Comparison of ENCODE assay signal across 15 cellular contexts in the genomic region with DNA sequence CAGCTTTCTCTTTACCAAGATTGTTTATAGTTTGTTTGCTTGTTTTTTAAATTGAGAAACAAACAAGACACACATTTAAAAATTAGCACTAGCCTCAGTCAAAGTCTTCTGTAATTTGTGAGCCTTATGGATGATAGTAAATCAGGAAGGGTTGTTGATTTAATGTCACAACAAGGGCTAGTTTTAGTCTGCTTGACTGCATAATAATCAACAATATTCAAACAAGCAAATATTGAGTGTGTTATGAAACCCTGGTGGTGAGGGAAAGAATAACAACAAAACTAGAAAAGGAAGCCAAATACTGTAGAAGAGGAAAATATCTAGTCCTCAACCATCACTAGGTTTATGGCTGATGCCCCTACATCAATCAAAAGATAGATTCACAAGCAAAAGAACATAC.
DNase-seq lines count a peak whose midpoint lies in the region; ATAC-seq and TF ChIP-seq lines count a peak whose summit lies in the region.
"Had no signal": no experiment of that assay in that cellular context is flagged by ENCODE, and none has a peak within 500 bp of the region (broad histone marks: within the 10 kb centered on the region; RNA-seq: fewer than 3 reads in every experiment).

No MANE protein-coding gene starts in this region.

- CTCF ChIA-PET in activated CD8-positive, alpha-beta T cell treated with anti-CD3 and anti-CD28 coated beads for 36 hours (lab: Charles Lee) = no interaction called here
- CTCF ChIA-PET in activated CD8-positive, alpha-beta T cell treated with anti-CD3 and anti-CD28 coated beads, Interleukin-2, amount 10 ng/mL, durations not matched to agents 7 days and 5 days (lab: Charles Lee) = interaction anchor here (0.7 to 0.9 kb wide), 2 partner anchors 11 to 231 kb away, joined by 3 read pairs; no protein-coding TSS in a partner anchor

- no peak overlapping the region for H3K4me3 ChIP-seq in Loucy (ENCODE audit: low read length, poor library complexity, severe bottlenecking)
- H3K4me3 ChIP-seq in choroid plexus epithelial cell (ENCODE audit: low read depth, low read length) = no peak overlapping the region
- no peak overlapping the region for H3K4me3 ChIP-seq in smooth muscle cell
- H3K4me3 ChIP-seq in ovary = no peak overlapping the region
- no peak overlapping the region for H3K4me3 ChIP-seq in upper lobe of left lung

- H3F3A ChIP-seq in Loucy (ENCODE audit: low read depth) (peaks cover 3% of the 10 kb centered on the region; the same call in 1 of the 2 replicates), smooth muscle cell (ENCODE audit: low read depth) (no peaks in the 10 kb centered on the region)

- TF ChIP-seq CTCF in activated CD8-positive, alpha-beta T cell treated with anti-CD3 and anti-CD28 coated beads for 36 hours (IDR thresholded peaks at IDR 0.05) = peak; percentile 18
- peak; percentile 63 for TF ChIP-seq CTCF in Loucy (conservative IDR thresholded peaks at IDR 0.05; ENCODE audit: low read length)
- TF ChIP-seq CTCF in choroid plexus epithelial cell (conservative IDR thresholded peaks at IDR 0.05; ENCODE audit: low read depth, low read length) = no peak
- peak; percentile 19 for TF ChIP-seq CTCF in smooth muscle cell (IDR thresholded peaks at IDR 0.05; ENCODE audit: borderline replicate concordance, insufficient read depth, poor library complexity, severe bottlenecking)
- no peak for TF ChIP-seq CTCF in ovary (IDR thresholded peaks at IDR 0.05)
- peak in 1 of 6 experiments; percentile 11 for TF ChIP-seq CTCF in upper lobe of left lung (IDR thresholded peaks at IDR 0.05)

- H3K9me3 ChIP-seq in Loucy (ENCODE audit: insufficient read depth, low read depth, low read length) (no peaks in the 10 kb centered on the region), smooth muscle cell (replicated peaks; ENCODE audit: low read depth) (no peaks in the 10 kb centered on the region), ovary (no peaks in the 10 kb centered on the region), upper lobe of left lung (no peaks in the 10 kb centered on the region)

- no peak overlapping the region for H3K27ac Mint-ChIP-seq in activated CD8-positive, alpha-beta T cell treated with anti-CD3 and anti-CD28 coated beads for 36 hours
- H3K27ac Mint-ChIP-seq in activated CD8-positive, alpha-beta T cell treated with anti-CD3 and anti-CD28 coated beads, Interleukin-2, amount 10 ng/mL, durations not matched to agents 7 days and 5 days = no peak overlapping the region
- H3K27ac Mint-ChIP-seq: brain had no signal

- H3K36me3 Mint-ChIP-seq in activated CD8-positive, alpha-beta T cell treated with anti-CD3 and anti-CD28 coated beads for 36 hours (ENCODE audit: low read depth) = no peaks in the 10 kb centered on the region
- no peaks in the 10 kb centered on the region for H3K36me3 Mint-ChIP-seq in activated CD8-positive, alpha-beta T cell treated with anti-CD3 and anti-CD28 coated beads, Interleukin-2, amount 10 ng/mL, durations not matched to agents 7 days and 5 days (ENCODE audit: low read depth)
- H3K36me3 Mint-ChIP-seq: brain had no signal

- H3K27ac ChIP-seq in smooth muscle cell (ENCODE audit: low read depth) (no peak overlapping the region), ovary (no peak overlapping the region), upper lobe of left lung (no peak overlapping the region)

- H3K9ac ChIP-seq in Loucy (ENCODE audit: low read depth, low read length, poor library complexity, severe bottlenecking) (no peak overlapping the region), smooth muscle cell (ENCODE audit: low read depth) (no peak overlapping the region)

- no peaks in the 10 kb centered on the region for H3K4me1 Mint-ChIP-seq in activated CD8-positive, alpha-beta T cell treated with anti-CD3 and anti-CD28 coated beads for 36 hours (ENCODE audit: low read depth)
- no peaks in the 10 kb centered on the region for H3K4me1 Mint-ChIP-seq in activated CD8-positive, alpha-beta T cell treated with anti-CD3 and anti-CD28 coated beads, Interleukin-2, amount 10 ng/mL, durations not matched to agents 7 days and 5 days (ENCODE audit: low read depth)

- H3K36me3 ChIP-seq in Loucy (ENCODE audit: insufficient read depth, low read length) (no peaks in the 10 kb centered on the region), smooth muscle cell (ENCODE audit: low read depth) (no peaks in the 10 kb centered on the region), ovary (no peaks in the 10 kb centered on the region), upper lobe of left lung (no peaks in the 10 kb centered on the region)

- DNase-seq in activated CD8-positive, alpha-beta T cell treated with anti-CD3 and anti-CD28 coated beads for 36 hours = no peak
- no peak for DNase-seq in activated CD8-positive, alpha-beta T cell treated with anti-CD3 and anti-CD28 coated beads, Interleukin-2, amount 10 ng/mL, durations not matched to agents 7 days and 5 days
- DNase-seq in choroid plexus epithelial cell (ENCODE audit: low read depth) (peak; percentile 2), smooth muscle cell (lab: John Stamatoyannopoulos, UW; ENCODE audit: unreplicated experiment) (no peak), ovary (no peak), upper lobe of left lung (no peak)
- DNase-seq: activated CD4-positive, alpha-beta T cell treated with anti-CD3 and anti-CD28 coated beads, Interleukin-2, amount 50 U/mL, for 48 hours; effector CD4-positive, alpha-beta T cell; HCEC 1CT; islet precursor cell; NCI-H1092 treated with DMSO at 0.1 percent for 48 hours; NCI-H345 had no signal

- H3K79me2 ChIP-seq in Loucy (ENCODE audit: insufficient read depth, low read length) = no peaks in the 10 kb centered on the region
- no peaks in the 10 kb centered on the region for H3K79me2 ChIP-seq in smooth muscle cell (ENCODE audit: low read depth)

- TF ChIP-seq EP300 in ovary (IDR thresholded peaks at IDR 0.05) (no peak), upper lobe of left lung (IDR thresholded peaks at IDR 0.05) (no peak)

- TF ChIP-seq POLR2A in ovary (IDR thresholded peaks at IDR 0.05) (no peak), upper lobe of left lung (IDR thresholded peaks at IDR 0.05) (no peak)

- H3K27me3 Mint-ChIP-seq in activated CD8-positive, alpha-beta T cell treated with anti-CD3 and anti-CD28 coated beads for 36 hours = no peaks in the 10 kb centered on the region
- H3K27me3 Mint-ChIP-seq in activated CD8-positive, alpha-beta T cell treated with anti-CD3 and anti-CD28 coated beads, Interleukin-2, amount 10 ng/mL, durations not matched to agents 7 days and 5 days (ENCODE audit: low read depth) = peaks cover 7% of the 10 kb centered on the region
- H3K27me3 Mint-ChIP-seq: brain had no signal

- POLR2A ChIA-PET in activated CD8-positive, alpha-beta T cell treated with anti-CD3 and anti-CD28 coated beads for 36 hours (lab: Charles Lee) = no interaction called here
- POLR2A ChIA-PET in activated CD8-positive, alpha-beta T cell treated with anti-CD3 and anti-CD28 coated beads, Interleukin-2, amount 10 ng/mL, durations not matched to agents 7 days and 5 days (lab: Charles Lee) = no interaction called here

- ATAC-seq in activated CD8-positive, alpha-beta T cell treated with anti-CD3 and anti-CD28 coated beads for 36 hours = no peak
- ATAC-seq in activated CD8-positive, alpha-beta T cell treated with anti-CD3 and anti-CD28 coated beads, Interleukin-2, amount 10 ng/mL, durations not matched to agents 7 days and 5 days = no peak
- ATAC-seq in GM19023 (IDR thresholded peaks at IDR 0.05; ENCODE audit: unreplicated experiment) (no peak), upper lobe of left lung (ENCODE audit: low FRiP score in 2 of 2) (no peak)

- H3K9me3 Mint-ChIP-seq in activated CD8-positive, alpha-beta T cell treated with anti-CD3 and anti-CD28 coated beads for 36 hours = no peaks in the 10 kb centered on the region
- H3K9me3 Mint-ChIP-seq in activated CD8-positive, alpha-beta T cell treated with anti-CD3 and anti-CD28 coated beads, Interleukin-2, amount 10 ng/mL, durations not matched to agents 7 days and 5 days (ENCODE audit: insufficient read depth) = no peaks in the 10 kb centered on the region
- H3K9me3 Mint-ChIP-seq: brain had no signal

- H3K9me2 ChIP-seq in Loucy (replicated peaks; ENCODE audit: low read depth, low read length) = no peaks in the 10 kb centered on the region

- H4K20me1 ChIP-seq in Loucy (ENCODE audit: insufficient read depth, low read length, poor library complexity, severe bottlenecking) (no peaks in the 10 kb centered on the region), smooth muscle cell (ENCODE audit: low read depth) (no peaks in the 10 kb centered on the region)

- H3K4me3 Mint-ChIP-seq in activated CD8-positive, alpha-beta T cell treated with anti-CD3 and anti-CD28 coated beads for 36 hours = no peak overlapping the region
- H3K4me3 Mint-ChIP-seq in activated CD8-positive, alpha-beta T cell treated with anti-CD3 and anti-CD28 coated beads, Interleukin-2, amount 10 ng/mL, durations not matched to agents 7 days and 5 days = no peak overlapping the region
- H3K4me3 Mint-ChIP-seq: brain had no signal

- no peak overlapping the region for H2AFZ ChIP-seq in Loucy (ENCODE audit: low read length)
- H2AFZ ChIP-seq in smooth muscle cell (ENCODE audit: low read depth) = no peak overlapping the region

- intact Hi-C loops in activated CD8-positive, alpha-beta T cell treated with anti-CD3 and anti-CD28 coated beads for 36 hours (cut with micrococcal nuclease) = no loop called here
- intact Hi-C loops in ovary (cut with DNase I) = no loop called here

- H3K27me3 ChIP-seq in Loucy (ENCODE audit: insufficient read depth, low read length, poor library complexity, severe bottlenecking) (no peaks in the 10 kb centered on the region), smooth muscle cell (ENCODE audit: low read depth) (peaks cover 23% of the 10 kb centered on the region), ovary (no peaks in the 10 kb centered on the region), upper lobe of left lung (no peaks in the 10 kb centered on the region)

- H3K4me2 ChIP-seq in Loucy (ENCODE audit: low read depth, low read length, poor library complexity, severe bottlenecking) = no peak overlapping the region
- no peak overlapping the region for H3K4me2 ChIP-seq in smooth muscle cell

- H3K4me1 ChIP-seq in Loucy (ENCODE audit: insufficient read depth, low read length, poor library complexity, severe bottlenecking) (peaks cover 17% of the 10 kb centered on the region), smooth muscle cell (ENCODE audit: low read depth) (no peaks in the 10 kb centered on the region), ovary (ENCODE audit: insufficient read depth) (no peaks in the 10 kb centered on the region), upper lobe of left lung (peaks cover 5 to 32% (median 16%) of the 10 kb centered on the region in 4 donors)

Comparison
In these comparisons a context has a peak if more than half of its experiments do, and no peak if none do; other contexts are left out.
1. CTCF ChIP-seq: peak in activated CD8-positive, alpha-beta T cell treated with anti-CD3 and anti-CD28 coated beads for 36 hours (single experiment), Loucy (single experiment) and smooth muscle cell (single experiment); none in choroid plexus epithelial cell (single experiment) and ovary (0 of 3).